ENCODE assay signal across 15 cellular contexts in genomic region chr10:77296534-77297369, GRCh38.
DNase-seq lines count a peak whose midpoint lies in the region; ATAC-seq and TF ChIP-seq lines count a peak whose summit lies in the region.
"Had no signal": no experiment of that assay in that cellular context is flagged by ENCODE, and none has a peak within 500 bp of the region (broad histone marks: within the 10 kb centered on the region; RNA-seq: fewer than 3 reads in every experiment).

No MANE protein-coding gene starts in this region.

- H3K27ac ChIP-seq in AG04450 (ENCODE audit: low read depth, low read length) (no peak overlapping the region), WERI-Rb-1 (no peak overlapping the region)
- H3K27ac ChIP-seq: cardiac muscle cell, esophagus squamous epithelium, heart left ventricle, lower lobe of right lung, vagina had no signal

- in situ Hi-C loops in GM13976 (cut with MboI; ENCODE audit: low sequenced_read_pairs, unreplicated experiment): no loop called here

- H3K36me3 ChIP-seq in WERI-Rb-1: no peaks in the 10 kb centered on the region
- H3K36me3 ChIP-seq: cardiac muscle cell, esophagus squamous epithelium, heart left ventricle, lower lobe of right lung, vagina had no signal

- H3K27me3 ChIP-seq in AG04450 (ENCODE audit: control insufficient read depth, insufficient read depth, low read length): no peaks in the 10 kb centered on the region
- H3K27me3 ChIP-seq in WERI-Rb-1 (ENCODE audit: insufficient read depth, low read depth, severe bottlenecking): no peaks in the 10 kb centered on the region
- H3K27me3 ChIP-seq: cardiac muscle cell, vagina had no signal

- no peak overlapping the region for H3K4me3 ChIP-seq in AG04450 (ENCODE audit: low read depth, low read length)
- no peak overlapping the region for H3K4me3 ChIP-seq in WERI-Rb-1 (ENCODE audit: low read depth, low read length)
- H3K4me3 ChIP-seq: cardiac muscle cell, esophagus squamous epithelium, heart left ventricle, lower lobe of right lung, vagina had no signal

- ATAC-seq in HG02970 (IDR thresholded peaks at IDR 0.05; ENCODE audit: low FRiP score, unreplicated experiment): no peak
- ATAC-seq: heart left ventricle, lower lobe of right lung, T-cell had no signal

- no peak for DNase-seq in AG04450 (ENCODE audit: low read depth, low spot score)
- peak; percentile 16 for DNase-seq in HuH-7 (ENCODE audit: low spot score)
- peak; percentile 23 for DNase-seq in WERI-Rb-1
- peak; percentile 24 for DNase-seq in kidney glomerular epithelial cell (lab: John Stamatoyannopoulos, UW)
- no peak for DNase-seq in cerebellar cortex (ENCODE audit: low spot score)
- DNase-seq in GM13976 (ENCODE audit: low spot score): no peak
- DNase-seq in COLO668 (lab: John Stamatoyannopoulos, UW; ENCODE audit: unreplicated experiment): no peak
- DNase-seq: esophagus squamous epithelium, heart left ventricle, lower lobe of right lung, nucleus accumbens, T-cell had no signal

- H3K9me3 ChIP-seq in AG04450 (ENCODE audit: control insufficient read depth, insufficient read depth, low read length): no peaks in the 10 kb centered on the region
- no peaks in the 10 kb centered on the region for H3K9me3 ChIP-seq in WERI-Rb-1 (ENCODE audit: severe bottlenecking)
- H3K9me3 ChIP-seq: esophagus squamous epithelium, heart left ventricle, lower lobe of right lung, vagina had no signal

- POLR2A ChIA-PET in AG04450 (lab: Yijun Ruan, JAX): no interaction called here

- peak; percentile 8; the same call in 1 of the 2 replicates for TF ChIP-seq CTCF in AG04450 (IDR thresholded peaks at IDR 0.05; ENCODE audit: low read depth, low read length)
- peak; percentile 56; the same call in 1 of the 2 replicates for TF ChIP-seq CTCF in WERI-Rb-1 (IDR thresholded peaks at IDR 0.05; ENCODE audit: low read depth, low read length)
- TF ChIP-seq CTCF in GM13976 (IDR thresholded peaks at IDR 0.05; ENCODE audit: borderline replicate concordance, control extremely low read depth, extremely low read depth, insufficient read depth, missing control alignments): no peak

- CTCF ChIA-PET in AG04450 (lab: Charles Lee): interaction anchor here (0.8 to 1.4 kb wide), 4 partner anchors 55 to 415 kb away, joined by 3 to 15 read pairs (median 4); no protein-coding TSS in a partner anchor

Comparison
In these comparisons a context has a peak if more than half of its experiments do, and no peak if none do; other contexts are left out.
1. DNase-seq: peak in HuH-7 (single experiment), WERI-Rb-1 (single experiment) and kidney glomerular epithelial cell (single experiment); none in AG04450 (single experiment), cerebellar cortex (single experiment), GM13976 (single experiment) and COLO668 (single experiment).